ENCODE assay signal across 21 cellular contexts in genomic region chr5:133758641-133759040, GRCh38.
DNase-seq lines count a peak whose midpoint lies in the region; ATAC-seq, FAIRE-seq and TF ChIP-seq lines count a peak whose summit lies in the region.
"Had no signal": no experiment of that assay in that cellular context is flagged by ENCODE, and none has a peak within 500 bp of the region (broad histone marks: within the 10 kb centered on the region; RNA-seq: fewer than 3 reads in every experiment).

No MANE protein-coding gene starts in this region.

- H3K27me3 Mint-ChIP-seq in activated CD4-positive, alpha-beta T cell treated with anti-CD3 and anti-CD28 coated beads, Interleukin-2, amount 10 ng/mL, durations not matched to agents 7 days and 5 days, result peaks cover 22% of the 10 kb centered on the region
- peaks cover 32% of the 10 kb centered on the region for H3K27me3 Mint-ChIP-seq in stimulated activated naive CD8-positive, alpha-beta T cell treated with anti-CD3 and anti-CD28 coated beads, Interleukin-15, amount 100 ng/mL, for 72 hours

- no peaks in the 10 kb centered on the region for H3K36me3 ChIP-seq in bronchial epithelial cell (ENCODE audit: control insufficient read depth, insufficient read depth, low read length)
- H3K36me3 ChIP-seq: HAP-1 had no signal

- H3K4me1 Mint-ChIP-seq in activated CD4-positive, alpha-beta T cell treated with anti-CD3 and anti-CD28 coated beads, Interleukin-2, amount 10 ng/mL, durations not matched to agents 7 days and 5 days, result no peaks in the 10 kb centered on the region
- peaks cover 6% of the 10 kb centered on the region for H3K4me1 Mint-ChIP-seq in stimulated activated naive CD8-positive, alpha-beta T cell treated with anti-CD3 and anti-CD28 coated beads, Interleukin-15, amount 100 ng/mL, for 72 hours
- no peaks in the 10 kb centered on the region for H3K4me1 Mint-ChIP-seq in stimulated activated effector memory CD8-positive, alpha-beta T cell treated with anti-CD3 and anti-CD28 coated beads, Interleukin-12 subunit alpha, Interleukin-12 subunit beta, amount 100 ng/mL, for 72 hours
- H3K4me1 Mint-ChIP-seq: CD8-positive, alpha-beta memory T cell; GM23338 had no signal

- CTCF ChIA-PET in activated CD4-positive, alpha-beta T cell treated with anti-CD3 and anti-CD28 coated beads, Interleukin-2, amount 10 ng/mL, durations not matched to agents 7 days and 5 days (lab: Charles Lee), result interaction anchor here (1.0 kb wide), 1 partner anchor 9 kb away, joined by 3 read pairs; no protein-coding TSS in a partner anchor

- no peak overlapping the region for H3K4me3 ChIP-seq in bronchial epithelial cell (ENCODE audit: low read depth, low read length)
- H3K4me3 ChIP-seq: GM23338, HAP-1 had no signal

- no peaks in the 10 kb centered on the region for H3K27me3 ChIP-seq in bronchial epithelial cell (ENCODE audit: control insufficient read depth, insufficient read depth, low read length)

- H3K36me3 Mint-ChIP-seq in activated CD4-positive, alpha-beta T cell treated with anti-CD3 and anti-CD28 coated beads, Interleukin-2, amount 10 ng/mL, durations not matched to agents 7 days and 5 days (ENCODE audit: low read depth), result no peaks in the 10 kb centered on the region
- no peaks in the 10 kb centered on the region for H3K36me3 Mint-ChIP-seq in stimulated activated effector memory CD8-positive, alpha-beta T cell treated with anti-CD3 and anti-CD28 coated beads, Interleukin-12 subunit alpha, Interleukin-12 subunit beta, amount 100 ng/mL, for 72 hours
- H3K36me3 Mint-ChIP-seq: CD8-positive, alpha-beta memory T cell had no signal

- TF ChIP-seq CTCF in bronchial epithelial cell (IDR thresholded peaks at IDR 0.05; ENCODE audit: insufficient read depth, low read length, severe bottlenecking), result no peak

- no peaks in the 10 kb centered on the region for H3K9me3 Mint-ChIP-seq in activated CD4-positive, alpha-beta T cell treated with anti-CD3 and anti-CD28 coated beads, Interleukin-2, amount 10 ng/mL, durations not matched to agents 7 days and 5 days
- H3K9me3 Mint-ChIP-seq in stimulated activated naive CD8-positive, alpha-beta T cell treated with anti-CD3 and anti-CD28 coated beads, Interleukin-15, amount 100 ng/mL, for 72 hours, result peaks cover 0 to 4% of the 10 kb centered on the region in 2 donors
- no peaks in the 10 kb centered on the region for H3K9me3 Mint-ChIP-seq in stimulated activated effector memory CD8-positive, alpha-beta T cell treated with anti-CD3 and anti-CD28 coated beads, Interleukin-12 subunit alpha, Interleukin-12 subunit beta, amount 100 ng/mL, for 72 hours
- H3K9me3 Mint-ChIP-seq: CD8-positive, alpha-beta memory T cell; GM23338 had no signal

- H3K27ac Mint-ChIP-seq in activated CD4-positive, alpha-beta T cell treated with anti-CD3 and anti-CD28 coated beads, Interleukin-2, amount 10 ng/mL, durations not matched to agents 7 days and 5 days, result no peak overlapping the region
- no peak overlapping the region for H3K27ac Mint-ChIP-seq in stimulated activated naive CD8-positive, alpha-beta T cell treated with anti-CD3 and anti-CD28 coated beads, Interleukin-15, amount 100 ng/mL, for 72 hours
- no peak overlapping the region for H3K27ac Mint-ChIP-seq in stimulated activated effector memory CD8-positive, alpha-beta T cell treated with anti-CD3 and anti-CD28 coated beads, Interleukin-12 subunit alpha, Interleukin-12 subunit beta, amount 100 ng/mL, for 72 hours
- H3K27ac Mint-ChIP-seq: CD8-positive, alpha-beta memory T cell; GM23338 had no signal

- no peak for FAIRE-seq in bronchial epithelial cell (lab: Jason Lieb, UNC)
- FAIRE-seq: G401.6, GM12892 had no signal

- POLR2A ChIA-PET in activated CD4-positive, alpha-beta T cell treated with anti-CD3 and anti-CD28 coated beads, Interleukin-2, amount 10 ng/mL, durations not matched to agents 7 days and 5 days (lab: Charles Lee), result no interaction called here

- peak; percentile 77 for ATAC-seq in stimulated activated naive CD8-positive, alpha-beta T cell treated with anti-CD3 and anti-CD28 coated beads, Interleukin-15, Interleukin-2, amounts not matched to agents 100 U/mL and 50 U/mL, for 24 hours
- no peak for ATAC-seq in stimulated activated naive CD8-positive, alpha-beta T cell treated with anti-CD3 and anti-CD28 coated beads, Interleukin-15, amount 100 ng/mL, for 72 hours
- ATAC-seq in stimulated activated effector memory CD8-positive, alpha-beta T cell treated with anti-CD3 and anti-CD28 coated beads, Interleukin-12 subunit alpha, Interleukin-12 subunit beta, amount 100 ng/mL, for 72 hours, result peak; percentile 53
- ATAC-seq: GM23338 had no signal

- no peak overlapping the region for H3K4me3 Mint-ChIP-seq in activated CD4-positive, alpha-beta T cell treated with anti-CD3 and anti-CD28 coated beads, Interleukin-2, amount 10 ng/mL, durations not matched to agents 7 days and 5 days
- no peak overlapping the region for H3K4me3 Mint-ChIP-seq in stimulated activated naive CD8-positive, alpha-beta T cell treated with anti-CD3 and anti-CD28 coated beads, Interleukin-15, amount 100 ng/mL, for 72 hours
- no peak overlapping the region for H3K4me3 Mint-ChIP-seq in stimulated activated effector memory CD8-positive, alpha-beta T cell treated with anti-CD3 and anti-CD28 coated beads, Interleukin-12 subunit alpha, Interleukin-12 subunit beta, amount 100 ng/mL, for 72 hours
- H3K4me3 Mint-ChIP-seq: CD8-positive, alpha-beta memory T cell; GM23338 had no signal

- DNase-seq in activated CD4-positive, alpha-beta T cell treated with anti-CD3 and anti-CD28 coated beads for 48 hours, result peak; percentile 27
- DNase-seq in activated CD4-positive, alpha-beta T cell treated with anti-CD3 and anti-CD28 coated beads, Interleukin-2, amount 10 ng/mL, durations not matched to agents 7 days and 5 days, result no peak
- no peak for DNase-seq in stimulated activated naive CD8-positive, alpha-beta T cell treated with anti-CD3 and anti-CD28 coated beads, Interleukin-15, Interleukin-2, amounts not matched to agents 100 U/mL and 50 U/mL, for 24 hours
- no peak for DNase-seq in stimulated activated naive CD8-positive, alpha-beta T cell treated with anti-CD3 and anti-CD28 coated beads, Interleukin-15, amount 100 ng/mL, for 72 hours
- peak; percentile 6 for DNase-seq in bronchial epithelial cell (ENCODE audit: low read depth)
- DNase-seq in stimulated activated effector memory CD8-positive, alpha-beta T cell treated with anti-CD3 and anti-CD28 coated beads, Interleukin-12 subunit alpha, Interleukin-12 subunit beta, amount 100 ng/mL, for 72 hours (ENCODE audit: low spot score in 2 of 2), result no peak
- DNase-seq in ecto neural progenitor cell (ENCODE audit: low spot score), result no peak
- DNase-seq in NCI-H1092 treated with DMSO at 0.1 percent for 48 hours (lab: John Stamatoyannopoulos, UW), result no peak
- DNase-seq: AML-193; C1 segment of cervical spinal cord; CD8-positive, alpha-beta memory T cell; NCI-H1105 treated with DMSO at 0.1 percent for 48 hours; NCI-H2029 treated with DMSO at 0.1 percent for 48 hours; NCI-H226; NCI-H524; NCI-H82; SHP77 treated with DMSO at 0.1 percent for 48 hours had no signal

Comparison
In these comparisons a context has a peak if more than half of its experiments do, and no peak if none do; other contexts are left out.
1. DNase-seq: peak in activated CD4-positive, alpha-beta T cell treated with anti-CD3 and anti-CD28 coated beads for 48 hours (single experiment) and bronchial epithelial cell (single experiment); none in activated CD4-positive, alpha-beta T cell treated with anti-CD3 and anti-CD28 coated beads, Interleukin-2, amount 10 ng/mL, durations not matched to agents 7 days and 5 days (single experiment), stimulated activated naive CD8-positive, alpha-beta T cell treated with anti-CD3 and anti-CD28 coated beads, Interleukin-15, Interleukin-2, amounts not matched to agents 100 U/mL and 50 U/mL, for 24 hours (single experiment), stimulated activated naive CD8-positive, alpha-beta T cell treated with anti-CD3 and anti-CD28 coated beads, Interleukin-15, amount 100 ng/mL, for 72 hours (0 of 2), stimulated activated effector memory CD8-positive, alpha-beta T cell treated with anti-CD3 and anti-CD28 coated beads, Interleukin-12 subunit alpha, Interleukin-12 subunit beta, amount 100 ng/mL, for 72 hours (0 of 2), ecto neural progenitor cell (single experiment) and NCI-H1092 treated with DMSO at 0.1 percent for 48 hours (single experiment).